In the genomic region with DNA sequence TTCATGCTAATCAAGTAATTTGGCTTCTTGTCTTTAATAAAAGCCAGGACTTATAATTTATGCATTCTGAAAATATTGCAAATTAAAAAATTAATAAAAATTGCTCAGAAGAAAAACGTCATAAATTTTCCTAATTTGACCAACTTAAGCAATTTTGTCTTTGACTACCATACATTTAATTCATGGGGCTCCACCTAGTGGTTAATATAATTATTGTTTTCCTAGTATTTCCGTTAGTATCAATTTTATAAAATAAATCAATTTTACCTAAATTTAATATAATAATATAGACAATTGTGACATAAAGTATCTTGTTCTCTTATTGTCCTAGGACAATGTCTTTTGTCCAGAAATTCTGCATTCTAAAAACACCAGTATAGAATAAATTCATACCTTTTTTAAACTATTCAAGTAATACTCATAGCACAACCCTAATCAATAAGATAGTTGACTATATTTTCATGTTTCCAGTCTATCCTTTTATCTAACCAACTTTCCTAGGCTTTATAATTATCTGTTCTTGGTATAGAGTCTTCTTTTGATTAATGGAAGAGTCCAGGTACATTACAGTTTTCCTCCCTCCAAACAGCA, we compare ENCODE assay signal across 10 cellular contexts.
DNase-seq lines count a peak whose midpoint lies in the region; ATAC-seq, FAIRE-seq and TF ChIP-seq lines count a peak whose summit lies in the region.
"Had no signal": no experiment of that assay in that cellular context is flagged by ENCODE, and none has a peak within 500 bp of the region (broad histone marks: within the 10 kb centered on the region; RNA-seq: fewer than 3 reads in every experiment).

No MANE protein-coding gene starts in this region.

- peak overlapping the region; percentile 23 for H3K27ac ChIP-seq in A673 (ENCODE audit: low read depth, low read length, poor library complexity, severe bottlenecking)

- CTCF ChIA-PET in A673 (lab: Charles Lee): no interaction called here

- no peaks in the 10 kb centered on the region for H3K27me3 ChIP-seq in A673 (replicated peaks; ENCODE audit: insufficient read depth, low read depth, low read length, poor library complexity)

- peak; percentile 75 for FAIRE-seq in RCC 7860 (lab: Jason Lieb, UNC)
- FAIRE-seq in frontal cortex (lab: Jason Lieb, UNC): peak; percentile 99

- H3K9me3 ChIP-seq in A673 (ENCODE audit: low read depth, low read length, poor library complexity, severe bottlenecking): peaks cover 12% of the 10 kb centered on the region

- DNase-seq in A673 (ENCODE audit: low spot score): peak; percentile 62
- no peak for DNase-seq in RCC 7860 (ENCODE audit: low spot score)
- DNase-seq in frontal cortex (ENCODE audit: low spot score in 2 of 2): peak in 1 of 2 donors; percentile 1
- no peak for DNase-seq in NK-92 (lab: John Stamatoyannopoulos, UW; ENCODE audit: unreplicated experiment)
- DNase-seq in stimulated activated CD8-positive, alpha-beta memory T cell treated with anti-CD3 and anti-CD28 coated beads, Interleukin-4, amount 100 ng/mL, for 48 hours: no peak
- no peak for DNase-seq in posterior vena cava (ENCODE audit: low spot score)
- DNase-seq: activated B cell treated with CpG ODN at 0.5 μM for 24 hours had no signal

- no TSS peak for BruUV-seq in A673 (replicated peaks; lab: Mats Ljungman, UMichigan)

- ATAC-seq in GM21529 (IDR thresholded peaks at IDR 0.05; ENCODE audit: unreplicated experiment): peak; percentile 53
- ATAC-seq in HG03469 (IDR thresholded peaks at IDR 0.05; ENCODE audit: unreplicated experiment): no peak
- ATAC-seq: naive thymus-derived CD4-positive, alpha-beta T cell had no signal

- no peak overlapping the region for H3K4me3 ChIP-seq in A673 (ENCODE audit: low read depth, low read length, poor library complexity, severe bottlenecking)

- peak; percentile 72 for TF ChIP-seq CTCF in A673 (conservative IDR thresholded peaks at IDR 0.05; ENCODE audit: low read depth, low read length)

- POLR2A ChIA-PET in A673 (lab: Charles Lee; ENCODE audit: low non-redundant PET): no interaction called here

- H3K36me3 ChIP-seq in A673 (ENCODE audit: insufficient read depth, low read length, poor library complexity, severe bottlenecking): no peaks in the 10 kb centered on the region

- intact Hi-C loops in A673 (cut with micrococcal nuclease; ENCODE audit: unreplicated experiment): loop anchor here (2.0 to 5.0 kb wide), 4 partner anchors 92 to 585 kb away; a partner anchor contains a TSS
- intact Hi-C loops in posterior vena cava (cut with DNase I): no loop called here

- peaks cover 7% of the 10 kb centered on the region for H3K4me1 ChIP-seq in A673 (ENCODE audit: insufficient read depth, low read length, poor library complexity, severe bottlenecking)
